In the genomic region with DNA sequence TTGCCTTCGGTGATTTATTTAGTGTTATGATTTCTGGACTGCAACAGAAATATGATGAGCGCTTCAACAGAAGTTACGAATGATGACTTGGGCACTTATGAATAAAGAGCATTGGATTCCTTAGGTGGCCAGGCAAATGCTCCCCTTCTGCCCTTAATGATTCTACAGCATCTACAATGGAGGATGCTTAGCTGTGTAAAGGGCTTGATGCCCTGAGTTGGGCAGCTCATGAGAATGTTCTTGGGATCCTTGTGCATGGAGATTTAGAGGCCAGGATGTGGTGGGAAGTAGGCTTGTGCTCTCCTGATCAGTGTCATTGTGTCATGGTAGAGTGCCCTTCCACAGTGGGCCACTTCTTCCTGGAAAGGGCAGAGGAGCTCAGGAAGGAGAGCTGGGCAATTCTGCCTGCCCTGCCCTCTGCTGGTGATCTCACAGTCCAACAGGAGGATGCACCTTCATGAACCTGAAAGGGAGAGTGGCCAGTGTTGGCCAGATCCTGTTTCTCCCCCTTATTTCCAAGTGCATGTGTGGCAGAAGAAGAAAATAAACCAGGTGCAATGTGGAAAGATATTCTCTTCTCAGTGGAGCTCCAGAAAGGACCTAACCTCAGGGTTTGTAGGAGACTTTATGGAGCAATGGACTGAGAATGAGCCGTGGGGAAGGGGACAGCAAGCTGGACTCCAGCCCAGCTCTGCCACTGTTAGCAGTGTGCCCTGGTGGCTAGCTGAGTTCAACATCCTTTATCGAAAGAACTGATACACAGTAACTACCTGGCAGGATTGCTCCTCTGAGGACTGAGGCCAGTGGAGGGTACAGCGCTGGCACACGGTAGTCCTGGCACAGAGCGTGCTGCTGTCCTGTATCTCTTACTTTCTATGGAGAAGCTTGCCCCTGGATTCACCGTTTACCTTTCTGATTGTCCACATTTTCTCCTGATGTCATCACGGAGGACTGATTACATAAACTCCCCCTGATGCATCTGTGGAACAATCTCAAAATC, we compare ENCODE assay signal across 1 cellular context.
TF ChIP-seq lines count a peak whose summit lies in the region.

No MANE protein-coding gene starts in this region.

TF ChIP-seq in SK-N-SH treated with all-trans-retinoic acid at 6 μM for 48 hours, 23 proteins besides CTCF, POLR2A, EP300 and RAD21 (continued from another document):
- TF ChIP-seq, protein P1, sequence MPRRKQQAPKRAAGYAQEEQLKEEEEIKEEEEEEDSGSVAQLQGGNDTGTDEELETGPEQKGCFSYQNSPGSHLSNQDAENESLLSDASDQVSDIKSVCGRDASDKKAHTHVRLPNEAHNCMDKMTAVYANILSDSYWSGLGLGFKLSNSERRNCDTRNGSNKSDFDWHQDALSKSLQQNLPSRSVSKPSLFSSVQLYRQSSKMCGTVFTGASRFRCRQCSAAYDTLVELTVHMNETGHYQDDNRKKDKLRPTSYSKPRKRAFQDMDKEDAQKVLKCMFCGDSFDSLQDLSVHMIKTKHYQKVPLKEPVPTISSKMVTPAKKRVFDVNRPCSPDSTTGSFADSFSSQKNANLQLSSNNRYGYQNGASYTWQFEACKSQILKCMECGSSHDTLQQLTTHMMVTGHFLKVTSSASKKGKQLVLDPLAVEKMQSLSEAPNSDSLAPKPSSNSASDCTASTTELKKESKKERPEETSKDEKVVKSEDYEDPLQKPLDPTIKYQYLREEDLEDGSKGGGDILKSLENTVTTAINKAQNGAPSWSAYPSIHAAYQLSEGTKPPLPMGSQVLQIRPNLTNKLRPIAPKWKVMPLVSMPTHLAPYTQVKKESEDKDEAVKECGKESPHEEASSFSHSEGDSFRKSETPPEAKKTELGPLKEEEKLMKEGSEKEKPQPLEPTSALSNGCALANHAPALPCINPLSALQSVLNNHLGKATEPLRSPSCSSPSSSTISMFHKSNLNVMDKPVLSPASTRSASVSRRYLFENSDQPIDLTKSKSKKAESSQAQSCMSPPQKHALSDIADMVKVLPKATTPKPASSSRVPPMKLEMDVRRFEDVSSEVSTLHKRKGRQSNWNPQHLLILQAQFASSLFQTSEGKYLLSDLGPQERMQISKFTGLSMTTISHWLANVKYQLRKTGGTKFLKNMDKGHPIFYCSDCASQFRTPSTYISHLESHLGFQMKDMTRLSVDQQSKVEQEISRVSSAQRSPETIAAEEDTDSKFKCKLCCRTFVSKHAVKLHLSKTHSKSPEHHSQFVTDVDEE (CRISPR knock-in tag; IDR thresholded peaks at IDR 0.05): no peak
- no peak for TF ChIP-seq CSDC2 (CRISPR knock-in tag; IDR thresholded peaks at IDR 0.05)
- TF ChIP-seq ARNTL (CRISPR knock-in tag; IDR thresholded peaks at IDR 0.05; ENCODE audit: borderline replicate concordance, low read depth): no peak
- no peak for TF ChIP-seq SNAI2 (CRISPR knock-in tag; IDR thresholded peaks at IDR 0.05)
- no peak for TF ChIP-seq BACH2 (CRISPR knock-in tag; IDR thresholded peaks at IDR 0.05; ENCODE audit: borderline replicate concordance)
- TF ChIP-seq ZNF8 (CRISPR knock-in tag; IDR thresholded peaks at IDR 0.05): no peak
- no peak for TF ChIP-seq ZNF565 (CRISPR knock-in tag; conservative IDR thresholded peaks at IDR 0.05; ENCODE audit: low read depth)
- no peak for TF ChIP-seq ZNF70 (CRISPR knock-in tag; IDR thresholded peaks at IDR 0.05)
- TF ChIP-seq RARB (CRISPR knock-in tag; IDR thresholded peaks at IDR 0.05): no peak
- TF ChIP-seq ZC3H10 (CRISPR knock-in tag; IDR thresholded peaks at IDR 0.05): no peak
- TF ChIP-seq, protein P2, sequence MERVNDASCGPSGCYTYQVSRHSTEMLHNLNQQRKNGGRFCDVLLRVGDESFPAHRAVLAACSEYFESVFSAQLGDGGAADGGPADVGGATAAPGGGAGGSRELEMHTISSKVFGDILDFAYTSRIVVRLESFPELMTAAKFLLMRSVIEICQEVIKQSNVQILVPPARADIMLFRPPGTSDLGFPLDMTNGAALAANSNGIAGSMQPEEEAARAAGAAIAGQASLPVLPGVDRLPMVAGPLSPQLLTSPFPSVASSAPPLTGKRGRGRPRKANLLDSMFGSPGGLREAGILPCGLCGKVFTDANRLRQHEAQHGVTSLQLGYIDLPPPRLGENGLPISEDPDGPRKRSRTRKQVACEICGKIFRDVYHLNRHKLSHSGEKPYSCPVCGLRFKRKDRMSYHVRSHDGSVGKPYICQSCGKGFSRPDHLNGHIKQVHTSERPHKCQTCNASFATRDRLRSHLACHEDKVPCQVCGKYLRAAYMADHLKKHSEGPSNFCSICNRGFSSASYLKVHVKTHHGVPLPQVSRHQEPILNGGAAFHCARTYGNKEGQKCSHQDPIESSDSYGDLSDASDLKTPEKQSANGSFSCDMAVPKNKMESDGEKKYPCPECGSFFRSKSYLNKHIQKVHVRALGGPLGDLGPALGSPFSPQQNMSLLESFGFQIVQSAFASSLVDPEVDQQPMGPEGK (CRISPR knock-in tag; IDR thresholded peaks at IDR 0.05; ENCODE audit: borderline replicate concordance): no peak
- TF ChIP-seq TCF4 (CRISPR knock-in tag; IDR thresholded peaks at IDR 0.05; ENCODE audit: borderline replicate concordance): no peak
- TF ChIP-seq OSR1 (CRISPR knock-in tag; IDR thresholded peaks at IDR 0.05): no peak
- no peak for TF ChIP-seq TOX (CRISPR knock-in tag; IDR thresholded peaks at IDR 0.05; ENCODE audit: borderline replicate concordance)
- TF ChIP-seq ZFP3 (CRISPR knock-in tag; IDR thresholded peaks at IDR 0.05): no peak
- no peak for TF ChIP-seq ZFP30 (CRISPR knock-in tag; IDR thresholded peaks at IDR 0.05)
- TF ChIP-seq, protein P3, sequence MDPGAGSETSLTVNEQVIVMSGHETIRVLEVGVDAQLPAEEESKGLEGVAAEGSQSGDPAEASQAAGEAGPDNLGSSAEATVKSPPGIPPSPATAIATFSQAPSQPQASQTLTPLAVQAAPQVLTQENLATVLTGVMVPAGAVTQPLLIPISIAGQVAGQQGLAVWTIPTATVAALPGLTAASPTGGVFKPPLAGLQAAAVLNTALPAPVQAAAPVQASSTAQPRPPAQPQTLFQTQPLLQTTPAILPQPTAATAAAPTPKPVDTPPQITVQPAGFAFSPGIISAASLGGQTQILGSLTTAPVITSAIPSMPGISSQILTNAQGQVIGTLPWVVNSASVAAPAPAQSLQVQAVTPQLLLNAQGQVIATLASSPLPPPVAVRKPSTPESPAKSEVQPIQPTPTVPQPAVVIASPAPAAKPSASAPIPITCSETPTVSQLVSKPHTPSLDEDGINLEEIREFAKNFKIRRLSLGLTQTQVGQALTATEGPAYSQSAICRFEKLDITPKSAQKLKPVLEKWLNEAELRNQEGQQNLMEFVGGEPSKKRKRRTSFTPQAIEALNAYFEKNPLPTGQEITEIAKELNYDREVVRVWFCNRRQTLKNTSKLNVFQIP (CRISPR knock-in tag; IDR thresholded peaks at IDR 0.05; ENCODE audit: borderline replicate concordance, low read depth): no peak
- TF ChIP-seq ESRRG (CRISPR knock-in tag; IDR thresholded peaks at IDR 0.05): no peak
TF ChIP-seq in SK-N-SH treated with all-trans-retinoic acid at 6 μM for 48 hours: peak in this region for 0.
